ENCODE assay signal across 27 cellular contexts in the genomic region with DNA sequence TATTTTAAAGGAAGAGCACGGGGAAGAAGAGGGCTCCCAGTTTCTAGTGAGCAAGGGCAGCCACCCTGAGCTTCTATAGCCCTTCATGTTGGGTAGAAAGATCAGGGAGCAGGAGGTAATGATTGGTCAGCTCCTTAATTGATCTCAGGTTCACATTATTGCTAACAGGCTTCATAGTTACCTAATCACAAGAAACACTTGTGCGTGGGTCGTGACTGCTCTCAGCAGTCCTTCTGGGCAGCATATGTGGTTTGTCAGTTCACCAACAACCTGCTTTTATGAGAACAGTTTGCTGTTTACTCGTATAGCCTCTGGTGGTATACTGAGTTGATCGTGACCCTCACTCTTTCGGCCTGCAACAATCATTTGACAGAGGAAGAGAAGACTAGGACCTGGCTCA. TPM values are rescaled to one million over a fixed set of nuclear protein-coding genes. Genes with fewer than 3 reads are reported as not detected.
"Had no signal": no experiment of that assay in that cellular context is flagged by ENCODE, and none has a peak within 500 bp of the region (broad histone marks: within the 10 kb centered on the region; RNA-seq: fewer than 3 reads in every experiment).

No MANE protein-coding gene starts in this region.

- ATAC-seq: effector memory CD8-positive, alpha-beta T cell; gastrocnemius medialis; heart right ventricle; left cardiac atrium; left lung; left ventricle myocardium superior; lower lobe of right lung; mucosa of descending colon had no signal

- H3K36me3 ChIP-seq: esophagus muscularis mucosa, gastrocnemius medialis, heart right ventricle, left lung, lower lobe of right lung had no signal

- H3K27ac ChIP-seq: epithelial cell of prostate, esophagus muscularis mucosa, gastrocnemius medialis, heart right ventricle, left lung, lower lobe of right lung had no signal

- H3K9me3 ChIP-seq: gastrocnemius medialis had no signal

- DNase-seq: cortex of kidney; effector CD8-positive, alpha-beta T cell; effector memory CD8-positive, alpha-beta T cell; endodermal cell; foreskin melanocyte; gastrocnemius medialis; glutamatergic neuron; head of caudate nucleus; heart right ventricle; hippocampal formation; left cardiac atrium; lower lobe of right lung; mesenchymal stem cell; mucosa of descending colon; naive B cell had no signal

- H3K27me3 ChIP-seq: gastrocnemius medialis had no signal

- H3K4me3 ChIP-seq: esophagus muscularis mucosa, gastrocnemius medialis, heart right ventricle, left lung, lower lobe of right lung, mucosa of descending colon had no signal

- FAIRE-seq: colon, endometrium, islet of Langerhans, keratinocyte had no signal

RNA-seq across cellular contexts. Expression of a gene that starts 4.7 kb away (rescaled TPM):
- total RNA-seq: dermis microvascular lymphatic vessel endothelial cell, glomerular endothelial cell, lung microvascular endothelial cell, mesenteric fat pad had no signal

RNA-seq across cellular contexts. Expression of a gene that starts 16.6 kb away (rescaled TPM):
- total RNA-seq: mesenteric fat pad had no signal
- polyA plus RNA-seq: keratinocyte had no signal
